19 cellular contexts compared by ENCODE assay signal in the genomic region with DNA sequence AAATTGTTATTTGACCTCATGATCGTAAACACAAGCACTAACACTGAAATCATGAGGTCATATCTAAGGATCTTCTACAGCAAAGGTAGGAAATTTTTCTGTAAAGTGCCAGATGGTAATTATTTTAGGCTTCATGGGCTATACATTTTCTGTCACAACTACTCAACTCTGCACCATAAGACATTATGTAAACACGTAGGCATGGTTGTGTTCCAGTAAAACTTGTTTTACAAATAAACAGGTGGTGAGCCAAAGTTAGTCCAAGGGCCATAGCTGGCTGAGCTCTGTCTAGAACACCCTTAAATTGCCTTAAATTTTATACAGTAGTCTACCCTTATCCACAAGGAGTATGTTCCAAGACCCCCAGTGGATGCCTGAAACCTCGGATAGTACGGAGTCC.
"Had no signal": no experiment of that assay in that cellular context is flagged by ENCODE, and none has a peak within 500 bp of the region (broad histone marks: within the 10 kb centered on the region; RNA-seq: fewer than 3 reads in every experiment).

No MANE protein-coding gene starts in this region.

- H3K9me3 ChIP-seq: Peyer's patch, SJSA1 had no signal

- H3K4me3 ChIP-seq: MG63, Peyer's patch, SJSA1, SK-N-MC had no signal

- ATAC-seq: Right ventricle myocardium inferior, T-cell had no signal

- H3K4me1 ChIP-seq: Peyer's patch, SJSA1 had no signal

- H3K27ac Mint-ChIP-seq: T-cell; T-helper 1 cell treated with Interleukin-12 subunit alpha and Interleukin-12 subunit beta and Interleukin-4 antibody, amounts not matched to agents 30 μg/mL and 1 μg/mL, for 36 hours had no signal

- H3K9me3 Mint-ChIP-seq: T-cell had no signal

- H3K36me3 ChIP-seq: Peyer's patch, SJSA1 had no signal

- H3K27ac ChIP-seq: Peyer's patch, SJSA1, SK-N-MC had no signal

- H3K4me3 Mint-ChIP-seq: T-cell; T-helper 1 cell treated with Interleukin-12 subunit alpha and Interleukin-12 subunit beta and Interleukin-4 antibody, amounts not matched to agents 30 μg/mL and 1 μg/mL, for 36 hours had no signal

- DNase-seq: KBM-7, MG63, NCI-H1092, NCI-H1105 treated with DMSO at 0.1 percent for 48 hours, NCI-H1436, NCI-H1930, NCI-H2081, NCI-H2107, NCI-H2227 treated with DMSO at 0.1 percent for 48 hours, NCI-H524, NCI-H69, NCI-H774, Peyer's patch, SHP77 treated with DMSO at 0.1 percent for 48 hours, T-cell had no signal
